Comparison of ENCODE assay signal across 8 cellular contexts in the genomic region with DNA sequence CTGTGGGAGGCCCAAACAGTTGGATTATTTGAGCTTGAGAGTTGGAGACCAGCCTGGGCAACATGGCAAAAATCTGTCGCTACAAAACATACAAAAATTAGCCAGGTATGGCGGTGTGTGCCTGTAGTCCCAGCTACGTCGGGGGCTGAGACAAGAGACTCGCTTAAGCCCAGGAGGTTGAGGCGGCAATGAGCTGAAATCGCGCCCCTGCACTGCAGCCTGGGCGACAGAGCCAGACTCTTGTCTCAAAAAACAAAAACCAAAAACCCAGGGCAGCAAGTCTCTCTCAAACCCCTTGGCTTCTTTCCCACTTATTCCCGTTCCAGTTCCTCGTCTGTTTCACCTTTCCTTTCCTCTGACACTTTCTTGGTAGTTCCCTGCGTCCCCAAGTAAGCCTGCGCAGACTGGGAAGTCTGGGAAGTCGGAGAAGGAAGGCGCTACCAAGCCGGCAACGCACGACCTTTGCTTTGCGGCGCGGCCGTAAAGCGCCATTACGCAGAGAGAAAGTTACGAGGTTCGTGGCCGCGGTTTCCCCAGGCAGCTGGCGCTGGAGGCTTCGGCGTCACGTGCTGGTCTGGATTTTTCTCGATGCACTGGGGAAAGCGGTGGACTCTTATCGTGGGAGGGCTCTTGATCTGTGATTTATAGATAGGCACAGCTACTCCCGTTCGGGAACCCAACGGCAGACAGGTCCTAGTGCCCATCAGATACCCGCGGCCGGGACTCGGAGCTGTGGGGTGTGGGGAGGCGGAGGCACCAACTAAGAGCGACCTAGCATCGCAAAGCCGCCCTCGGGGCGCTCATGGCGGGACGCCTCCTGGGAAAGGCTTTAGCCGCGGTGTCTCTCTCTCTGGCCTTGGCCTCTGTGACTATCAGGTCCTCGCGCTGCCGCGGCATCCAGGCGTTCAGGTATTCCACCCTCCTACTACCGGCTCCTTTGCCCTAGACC. TPM values are rescaled to one million over a fixed set of nuclear protein-coding genes. Genes with fewer than 3 reads are reported as not detected.
DNase-seq lines count a peak whose midpoint lies in the region; TF ChIP-seq lines count a peak whose summit lies in the region.

A gene with protein sequence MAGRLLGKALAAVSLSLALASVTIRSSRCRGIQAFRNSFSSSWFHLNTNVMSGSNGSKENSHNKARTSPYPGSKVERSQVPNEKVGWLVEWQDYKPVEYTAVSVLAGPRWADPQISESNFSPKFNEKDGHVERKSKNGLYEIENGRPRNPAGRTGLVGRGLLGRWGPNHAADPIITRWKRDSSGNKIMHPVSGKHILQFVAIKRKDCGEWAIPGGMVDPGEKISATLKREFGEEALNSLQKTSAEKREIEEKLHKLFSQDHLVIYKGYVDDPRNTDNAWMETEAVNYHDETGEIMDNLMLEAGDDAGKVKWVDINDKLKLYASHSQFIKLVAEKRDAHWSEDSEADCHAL (plus strand): TSS at position 470 of the 949 bp plus-strand sequence. CDS start 333 bp downstream, at position 803.

- H3K4me3 ChIP-seq in H7 (ENCODE audit: insufficient read depth, low read depth, low read length) (peak within 1 kb of the TSS; percentile 65), fibroblast of pulmonary artery (replicated peaks; ENCODE audit: low read depth, low read length) (peak within 1 kb of the TSS; percentile 87)

- H3K27ac Mint-ChIP-seq in nephron, result peak within 1 kb of the TSS; percentile 99
- H3K27ac Mint-ChIP-seq in stimulated activated naive CD8-positive, alpha-beta T cell treated with anti-CD3 and anti-CD28 coated beads, Interleukin-15, Interleukin-2, amounts not matched to agents 100 ng/mL and 50 ng/mL, for 24 hours, result peak within 1 kb of the TSS; percentile 98

- peak within 1 kb of the TSS; percentile 96 for H3K9ac ChIP-seq in ES-I3 (ENCODE audit: low read depth, low read length)

- H3K4me1 Mint-ChIP-seq in nephron, result peaks cover 34% of the 10 kb centered on the region
- H3K4me1 Mint-ChIP-seq in stimulated activated naive CD8-positive, alpha-beta T cell treated with anti-CD3 and anti-CD28 coated beads, Interleukin-15, Interleukin-2, amounts not matched to agents 100 ng/mL and 50 ng/mL, for 24 hours (ENCODE audit: low read depth), result peaks cover 43% of the 10 kb centered on the region

- DNase-seq in H7 (peak; percentile 84), M059J (ENCODE audit: low read depth) (peak; percentile 93), SHP77 (lab: John Stamatoyannopoulos, UW) (peak; percentile 97), fibroblast of pulmonary artery (ENCODE audit: low read depth) (peak; percentile 97)
- DNase-seq in activated effector memory CD4-positive, alpha-beta T cell treated with Interleukin-2 at 50 U/mL for 16 hours, result peak; percentile 77

- peaks cover 4% of the 10 kb centered on the region for H3K36me3 Mint-ChIP-seq in nephron (ENCODE audit: low read depth)
- peaks cover 4% of the 10 kb centered on the region for H3K36me3 Mint-ChIP-seq in stimulated activated naive CD8-positive, alpha-beta T cell treated with anti-CD3 and anti-CD28 coated beads, Interleukin-15, Interleukin-2, amounts not matched to agents 100 ng/mL and 50 ng/mL, for 24 hours (ENCODE audit: low read depth)

- TF ChIP-seq CTCF in fibroblast of pulmonary artery (IDR thresholded peaks at IDR 0.05; ENCODE audit: low read length, missing control alignments), result no peak
- TF ChIP-seq CTCF in nephron (IDR thresholded peaks at IDR 0.05; ENCODE audit: unreplicated experiment in 3 of 3), result no peak

- H3K27me3 Mint-ChIP-seq in nephron (ENCODE audit: low read depth), result no peaks in the 10 kb centered on the region
- H3K27me3 Mint-ChIP-seq in stimulated activated naive CD8-positive, alpha-beta T cell treated with anti-CD3 and anti-CD28 coated beads, Interleukin-15, Interleukin-2, amounts not matched to agents 100 ng/mL and 50 ng/mL, for 24 hours, result no peaks in the 10 kb centered on the region

- peaks cover 5% of the 10 kb centered on the region for H3K9me3 Mint-ChIP-seq in nephron
- H3K9me3 Mint-ChIP-seq in stimulated activated naive CD8-positive, alpha-beta T cell treated with anti-CD3 and anti-CD28 coated beads, Interleukin-15, Interleukin-2, amounts not matched to agents 100 ng/mL and 50 ng/mL, for 24 hours, result no peaks in the 10 kb centered on the region

- peaks cover 6% of the 10 kb centered on the region; the same call in 1 of the 2 replicates for H3K4me1 ChIP-seq in ES-I3 (ENCODE audit: insufficient read depth, low read length)

- H3K27me3 ChIP-seq in H7 (ENCODE audit: control insufficient read depth, insufficient read depth, low read length), result no peaks in the 10 kb centered on the region

- H3K4me3 Mint-ChIP-seq in nephron, result peak within 1 kb of the TSS; percentile 90 to 94 (median 93)
- peak within 1 kb of the TSS; percentile 98 for H3K4me3 Mint-ChIP-seq in stimulated activated naive CD8-positive, alpha-beta T cell treated with anti-CD3 and anti-CD28 coated beads, Interleukin-15, Interleukin-2, amounts not matched to agents 100 ng/mL and 50 ng/mL, for 24 hours

- H3K36me3 ChIP-seq in ES-I3 (ENCODE audit: insufficient read depth, low read length), result no peaks in the 10 kb centered on the region
- H3K36me3 ChIP-seq in H7 (replicated peaks; ENCODE audit: control insufficient read depth, insufficient read depth, low read length), result no peaks in the 10 kb centered on the region

- peaks cover 4% of the 10 kb centered on the region for H3K9me3 ChIP-seq in ES-I3 (ENCODE audit: control insufficient read depth, insufficient read depth, low read length)

RNA-seq across cellular contexts. Expression of the gene that starts here (rescaled TPM):
- total RNA-seq in H7 (2014; rRNA removed; shearing (Covaris generic)), result 9.1 TPM in 2 replicates
- total RNA-seq in M059J (2014; rRNA removed; shearing (Covaris generic)), result 9.2 and 10.6 TPM in 2 replicates

Comparison
In these comparisons a context has a peak if more than half of its experiments do, and no peak if none do; other contexts are left out.
1. Peak in every context shown above with its lines: DNase-seq and H3K4me3 ChIP-seq.